8 cellular contexts compared by ENCODE assay signal in genomic region chr18:76490040-76490439, GRCh38. TPM values are rescaled to one million over a fixed set of nuclear protein-coding genes. Genes with fewer than 3 reads are reported as not detected.
DNase-seq lines count a peak whose midpoint lies in the region; ATAC-seq and TF ChIP-seq lines count a peak whose summit lies in the region.

No MANE protein-coding gene starts in this region.

- no peaks in the 10 kb centered on the region for H3K9me3 ChIP-seq in HAP-1

- no peak overlapping the region for H3K27ac Mint-ChIP-seq in central memory CD8-positive, alpha-beta T cell (ENCODE audit: low read depth)
- H3K27ac Mint-ChIP-seq in natural killer cell, result peak overlapping the region; percentile 90 to 98

- H3K27me3 ChIP-seq in HAP-1 (ENCODE audit: low read depth), result no peaks in the 10 kb centered on the region

- H3K27me3 Mint-ChIP-seq in central memory CD8-positive, alpha-beta T cell, result peaks cover 95% of the 10 kb centered on the region
- H3K27me3 Mint-ChIP-seq in natural killer cell (ENCODE audit: low read depth in 2 of 2), result no peaks in the 10 kb centered on the region

- no peaks in the 10 kb centered on the region for H3K9me3 Mint-ChIP-seq in central memory CD8-positive, alpha-beta T cell
- H3K9me3 Mint-ChIP-seq in natural killer cell, result no peaks in the 10 kb centered on the region

- TF ChIP-seq CTCF in AG10803 (conservative IDR thresholded peaks at IDR 0.05; ENCODE audit: low read length) (no peak), natural killer cell (IDR thresholded peaks at IDR 0.05) (no peak)

- H3K36me3 ChIP-seq in HAP-1 (replicated peaks), result no peaks in the 10 kb centered on the region

- DNase-seq in AG10803 (ENCODE audit: low read depth), result no peak
- DNase-seq in HAP-1 (ENCODE audit: low spot score in 2 of 2), result no peak
- no peak for DNase-seq in central memory CD8-positive, alpha-beta T cell (ENCODE audit: low spot score in 2 of 2)
- DNase-seq in natural killer cell, result no peak
- no peak for DNase-seq in dermis blood vessel endothelial cell
- DNase-seq in stimulated activated CD4-positive, alpha-beta T cell treated with anti-CD3 and anti-CD28 coated beads, Interleukin-15, amount 100 ng/mL, for 24 hours, result no peak

- H3K4me3 ChIP-seq in AG10803 (ENCODE audit: low read length) (peak overlapping the region; percentile 66), HAP-1 (peak overlapping the region; percentile 56)

- H3K36me3 Mint-ChIP-seq in central memory CD8-positive, alpha-beta T cell (ENCODE audit: insufficient read depth), result peaks cover 17% of the 10 kb centered on the region
- no peaks in the 10 kb centered on the region for H3K36me3 Mint-ChIP-seq in natural killer cell

- intact Hi-C loops in natural killer cell (cut with micrococcal nuclease), result loop anchor here (5.0 kb wide), 1 partner anchor 1993 kb away; the partner anchor contains the start of gene CNDP2

- in situ Hi-C loops in HAP-1 (cut with MboI; ENCODE audit: low sequenced_read_pairs), result no loop called here

- peak overlapping the region; percentile 81 for H3K4me3 Mint-ChIP-seq in central memory CD8-positive, alpha-beta T cell
- H3K4me3 Mint-ChIP-seq in natural killer cell, result peak overlapping the region; percentile 96

- no peak for ATAC-seq in central memory CD8-positive, alpha-beta T cell (replicated peaks; ENCODE audit: extremely low read depth, poor library complexity, severe bottlenecking)
- ATAC-seq in natural killer cell, result no peak
- ATAC-seq in HG03159 (IDR thresholded peaks at IDR 0.05; ENCODE audit: unreplicated experiment), result no peak
- no peak for ATAC-seq in esophagus mucosa

- peaks cover 48% of the 10 kb centered on the region for H3K4me1 ChIP-seq in HAP-1

- peaks cover 30% of the 10 kb centered on the region for H3K4me1 Mint-ChIP-seq in central memory CD8-positive, alpha-beta T cell
- H3K4me1 Mint-ChIP-seq in natural killer cell, result peaks cover 54 to 67% of the 10 kb centered on the region in 2 donors

RNA-seq across cellular contexts. Expression of gene ZNF516, which starts 5.0 kb away (rescaled TPM):
- total RNA-seq in natural killer cell (10 to 100 TPM; 49.1 to 60.0 (median 52.4) TPM), dermis blood vessel endothelial cell (12.3 and 13.2 TPM in 2 replicates), esophagus mucosa (19.3 TPM)
